In the genomic region with DNA sequence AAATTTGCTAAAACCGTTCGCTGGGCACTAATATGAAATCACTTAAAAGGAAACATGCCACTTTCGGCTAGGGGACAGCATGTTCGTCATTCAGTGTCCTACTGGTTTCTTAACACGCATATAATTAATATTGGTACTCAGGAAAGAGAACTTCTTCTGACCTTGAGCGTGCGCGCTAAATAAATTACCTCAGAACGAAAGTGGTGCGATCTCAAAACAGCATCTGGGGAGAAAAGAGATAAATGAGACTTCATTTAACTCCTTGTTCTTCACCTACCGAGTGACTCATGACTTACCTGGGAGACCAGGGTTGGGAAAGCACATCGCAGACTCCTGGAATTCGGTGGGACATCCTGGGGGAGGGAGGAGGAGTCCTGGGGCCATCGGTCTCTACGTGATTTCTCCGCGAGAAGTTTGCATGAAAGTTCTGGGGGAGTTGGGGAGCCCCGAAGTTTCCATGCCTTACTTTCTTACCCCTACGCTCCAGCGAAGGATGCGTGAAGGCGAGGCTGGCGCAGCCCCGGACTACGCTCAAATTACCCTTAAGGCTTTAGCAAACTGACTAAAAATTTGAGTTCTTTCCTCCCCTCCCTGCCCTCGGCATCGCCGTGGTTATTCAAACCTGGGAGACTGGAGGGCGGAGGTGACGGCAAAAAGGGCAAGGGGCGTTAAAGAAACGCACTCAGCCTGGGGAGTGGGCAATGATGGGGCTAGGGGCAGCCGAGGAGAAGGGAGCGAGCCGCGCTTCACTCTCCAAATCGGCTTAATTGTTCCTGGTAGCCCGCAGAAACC, we compare ENCODE assay signal across 8 cellular contexts. TPM values are rescaled to one million over a fixed set of nuclear protein-coding genes. Genes with fewer than 3 reads are reported as not detected.
DNase-seq lines count a peak whose midpoint lies in the region; ATAC-seq and TF ChIP-seq lines count a peak whose summit lies in the region.

No MANE protein-coding gene starts in this region.

- H3K27me3 ChIP-seq in liver (ENCODE audit: control insufficient read depth in 4 of 4, insufficient read depth in 4 of 4, low read length in 3 of 4) (peaks cover 0 to 14% (median 6%) of the 10 kb centered on the region in 4 donors), thoracic aorta (replicated peaks; ENCODE audit: insufficient read depth) (no peaks in the 10 kb centered on the region)

- no peak for TF ChIP-seq CTCF in LNCaP clone FGC (IDR thresholded peaks at IDR 0.05; ENCODE audit: control insufficient read depth, extremely low read depth, insufficient read depth)
- no peak for TF ChIP-seq CTCF in brain (conservative IDR thresholded peaks at IDR 0.05)
- no peak for TF ChIP-seq CTCF in liver (IDR thresholded peaks at IDR 0.05; ENCODE audit: low read depth, low read length, missing input control)
- TF ChIP-seq CTCF in thoracic aorta (IDR thresholded peaks at IDR 0.05), result no peak

- 6% methylated on average over 38 of the region's 38 CpGs for WGBS in liver

- no peaks in the 10 kb centered on the region for H3K36me3 Mint-ChIP-seq in brain

- H3K9ac ChIP-seq in liver (ENCODE audit: low read depth in 1 of 2, low read length in 2 of 2), result no peak overlapping the region

- H3K4me3 Mint-ChIP-seq in brain, result peak overlapping the region; percentile 95 to 98 (median 97)

- H3K9me3 Mint-ChIP-seq in brain, result peaks cover 0 to 5% (median 0%) of the 10 kb centered on the region in 5 experiments

- H3K27me3 Mint-ChIP-seq in brain, result peaks cover 57% of the 10 kb centered on the region

- H3K4me3 ChIP-seq in LNCaP clone FGC (ENCODE audit: low read depth, low read length) (peak overlapping the region; percentile 49), liver (ENCODE audit: low read depth in 1 of 3, low read length in 3 of 3) (peak overlapping the region in 2 of 3 donors; percentile 44 to 80), thoracic aorta (peak overlapping the region; percentile 86)

- H3K4me1 ChIP-seq in liver (ENCODE audit: control insufficient read depth in 4 of 4, insufficient read depth in 4 of 4, low read length in 3 of 4) (peaks cover 9 to 18% (median 14%) of the 10 kb centered on the region in 4 donors), thoracic aorta (ENCODE audit: control insufficient read depth in 1 of 2, low read depth in 2 of 2) (peaks cover 0 to 13% of the 10 kb centered on the region in 2 donors)

- H3K36me3 ChIP-seq in liver (ENCODE audit: control insufficient read depth in 4 of 4, insufficient read depth in 3 of 4, low read depth in 1 of 4, low read length in 3 of 4) (no peaks in the 10 kb centered on the region), thoracic aorta (no peaks in the 10 kb centered on the region)

- peaks cover 25% of the 10 kb centered on the region for H3K4me1 Mint-ChIP-seq in brain

- peak overlapping the region; percentile 86 to 95 (median 92) for H3K27ac Mint-ChIP-seq in brain

- H3K9me3 ChIP-seq in liver (ENCODE audit: control insufficient read depth in 4 of 4, low read length in 3 of 4) (no peaks in the 10 kb centered on the region), thoracic aorta (no peaks in the 10 kb centered on the region)

- no peak for TF ChIP-seq RAD21 in liver (IDR thresholded peaks at IDR 0.05)

- no peak overlapping the region for H3K27ac ChIP-seq in liver (ENCODE audit: low read depth in 1 of 2, low read length in 2 of 2)
- peak overlapping the region in 1 of 2 donors; percentile 51 for H3K27ac ChIP-seq in thoracic aorta

- ATAC-seq in thoracic aorta (ENCODE audit: insufficient number of reproducible peaks, low FRiP score, low read depth), result no peak
- ATAC-seq in GM21717 (IDR thresholded peaks at IDR 0.05; ENCODE audit: unreplicated experiment), result no peak

- peak; percentile 44 for DNase-seq in NCI-H748 (lab: John Stamatoyannopoulos, UW; ENCODE audit: unreplicated experiment)
- DNase-seq in NCI-H748 treated with DMSO at 0.1 percent for 48 hours (lab: John Stamatoyannopoulos, UW), result no peak
- DNase-seq in LNCaP clone FGC (ENCODE audit: low read depth), result no peak
- no peak for DNase-seq in thoracic aorta (ENCODE audit: low spot score)
- DNase-seq in DMS153 treated with DMSO at 0.1 percent for 48 hours (lab: John Stamatoyannopoulos, UW; ENCODE audit: unreplicated experiment), result no peak

TF ChIP-seq in liver, 16 proteins besides CTCF, POLR2A, EP300 and RAD21:
- TF ChIP-seq, protein P1, sequence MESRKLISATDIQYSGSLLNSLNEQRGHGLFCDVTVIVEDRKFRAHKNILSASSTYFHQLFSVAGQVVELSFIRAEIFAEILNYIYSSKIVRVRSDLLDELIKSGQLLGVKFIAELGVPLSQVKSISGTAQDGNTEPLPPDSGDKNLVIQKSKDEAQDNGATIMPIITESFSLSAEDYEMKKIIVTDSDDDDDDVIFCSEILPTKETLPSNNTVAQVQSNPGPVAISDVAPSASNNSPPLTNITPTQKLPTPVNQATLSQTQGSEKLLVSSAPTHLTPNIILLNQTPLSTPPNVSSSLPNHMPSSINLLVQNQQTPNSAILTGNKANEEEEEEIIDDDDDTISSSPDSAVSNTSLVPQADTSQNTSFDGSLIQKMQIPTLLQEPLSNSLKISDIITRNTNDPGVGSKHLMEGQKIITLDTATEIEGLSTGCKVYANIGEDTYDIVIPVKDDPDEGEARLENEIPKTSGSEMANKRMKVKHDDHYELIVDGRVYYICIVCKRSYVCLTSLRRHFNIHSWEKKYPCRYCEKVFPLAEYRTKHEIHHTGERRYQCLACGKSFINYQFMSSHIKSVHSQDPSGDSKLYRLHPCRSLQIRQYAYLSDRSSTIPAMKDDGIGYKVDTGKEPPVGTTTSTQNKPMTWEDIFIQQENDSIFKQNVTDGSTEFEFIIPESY (IDR thresholded peaks at IDR 0.05), result no peak
- no peak for TF ChIP-seq FOXA1 (IDR thresholded peaks at IDR 0.05)
- TF ChIP-seq RXRA (IDR thresholded peaks at IDR 0.05), result no peak
- TF ChIP-seq, protein P2, sequence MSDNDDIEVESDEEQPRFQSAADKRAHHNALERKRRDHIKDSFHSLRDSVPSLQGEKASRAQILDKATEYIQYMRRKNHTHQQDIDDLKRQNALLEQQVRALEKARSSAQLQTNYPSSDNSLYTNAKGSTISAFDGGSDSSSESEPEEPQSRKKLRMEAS (IDR thresholded peaks at IDR 0.05), result no peak
- no peak for TF ChIP-seq SP1 (IDR thresholded peaks at IDR 0.05)
- TF ChIP-seq EGR1 (IDR thresholded peaks at IDR 0.05; ENCODE audit: low read depth in 2 of 2), result no peak
- no peak for TF ChIP-seq YY1 (IDR thresholded peaks at IDR 0.05)
- TF ChIP-seq HNF4G (IDR thresholded peaks at IDR 0.05), result no peak
- no peak for TF ChIP-seq JUND (IDR thresholded peaks at IDR 0.05)
- no peak for TF ChIP-seq GABPA (IDR thresholded peaks at IDR 0.05 in 1 of 2, conservative IDR thresholded peaks at IDR 0.05 in 1 of 2)
- no peak for TF ChIP-seq FOXA2 (IDR thresholded peaks at IDR 0.05)

RNA-seq across cellular contexts. Expression of a gene that starts 1.1 kb away (rescaled TPM):
- polyA plus RNA-seq in brain (ENCODE audit: insufficient read depth, low read depth, low replicate concordance) (3.5 TPM), liver (under 1 TPM in 1 of 2 donors, not detected in 1; 0.03 TPM)
- total RNA-seq in liver (under 1 TPM; under 0.01 to 0.14 TPM), thoracic aorta (under 1 TPM; 0.21 to 0.27 TPM)
